18 cellular contexts compared by ENCODE assay signal in the genomic region with DNA sequence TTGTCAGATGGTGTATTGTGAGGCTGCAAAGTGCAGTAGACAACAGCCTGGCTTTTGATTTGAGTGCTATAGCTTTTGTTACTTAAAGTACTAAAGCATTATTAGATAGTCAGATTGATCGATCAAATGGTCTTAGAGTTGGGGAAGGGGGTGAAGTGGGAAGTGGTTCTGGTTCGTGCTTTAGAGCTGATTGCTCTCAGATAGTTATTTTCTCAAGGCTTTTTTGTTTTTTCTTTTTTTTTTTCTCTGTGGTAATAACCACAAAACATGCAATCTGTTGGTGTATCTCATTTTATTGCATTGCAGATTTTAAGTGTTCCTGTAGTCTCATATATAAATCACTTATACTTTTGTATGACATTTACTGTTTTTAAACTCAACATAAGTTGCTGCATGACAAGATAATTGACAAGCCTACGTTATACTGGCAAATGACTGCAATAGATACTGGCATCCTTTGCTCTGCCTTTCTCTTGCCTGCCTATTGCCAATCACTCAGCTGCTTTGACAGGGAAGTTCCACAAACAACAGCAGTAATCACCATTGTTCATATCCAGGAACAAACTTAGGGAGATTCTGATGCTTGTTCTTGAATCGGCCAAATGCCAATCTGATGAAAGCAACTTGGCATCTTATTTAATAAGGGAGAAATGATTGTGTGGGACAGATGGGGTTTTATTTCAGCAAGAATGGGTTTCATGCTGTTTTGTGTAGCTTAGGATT.
DNase-seq lines count a peak whose midpoint lies in the region; ATAC-seq, FAIRE-seq and TF ChIP-seq lines count a peak whose summit lies in the region.
"Had no signal": no experiment of that assay in that cellular context is flagged by ENCODE, and none has a peak within 500 bp of the region (broad histone marks: within the 10 kb centered on the region; RNA-seq: fewer than 3 reads in every experiment).

No MANE protein-coding gene starts in this region.

- ATAC-seq in activated CD8-positive, alpha-beta memory T cell treated with anti-CD3 and anti-CD28 coated beads, Interleukin-2, amount 10 ng/mL, durations not matched to agents 7 days and 5 days, result no peak
- no peak for ATAC-seq in body of pancreas
- ATAC-seq: activated CD8-positive, alpha-beta T cell treated with anti-CD3 and anti-CD28 coated beads, Interleukin-2, amount 10 ng/mL, durations not matched to agents 7 days and 5 days; left cardiac atrium had no signal

- TF ChIP-seq POLR2A in body of pancreas (IDR thresholded peaks at IDR 0.05), result no peak

- H3K4me3 Mint-ChIP-seq in activated CD8-positive, alpha-beta memory T cell treated with anti-CD3 and anti-CD28 coated beads, Interleukin-2, amount 10 ng/mL, durations not matched to agents 7 days and 5 days, result no peak overlapping the region
- no peak overlapping the region for H3K4me3 Mint-ChIP-seq in HFFc6
- H3K4me3 Mint-ChIP-seq: activated CD8-positive, alpha-beta T cell treated with anti-CD3 and anti-CD28 coated beads, Interleukin-2, amount 10 ng/mL, durations not matched to agents 7 days and 5 days; IgD-negative memory B cell had no signal

- no peaks in the 10 kb centered on the region for H3K9me3 ChIP-seq in body of pancreas
- H3K9me3 ChIP-seq: sigmoid colon had no signal

- peaks cover 15% of the 10 kb centered on the region for H3K4me1 Mint-ChIP-seq in activated CD8-positive, alpha-beta memory T cell treated with anti-CD3 and anti-CD28 coated beads, Interleukin-2, amount 10 ng/mL, durations not matched to agents 7 days and 5 days
- H3K4me1 Mint-ChIP-seq in HFFc6 (ENCODE audit: low read depth), result no peaks in the 10 kb centered on the region
- H3K4me1 Mint-ChIP-seq: IgD-negative memory B cell had no signal

- intact Hi-C loops in body of pancreas (cut with DNase I), result no loop called here

- H3K36me3 ChIP-seq in bronchial epithelial cell (ENCODE audit: control insufficient read depth, insufficient read depth, low read length) (no peaks in the 10 kb centered on the region), body of pancreas (replicated peaks in 1 of 2; ENCODE audit: insufficient read depth in 1 of 2, low read depth in 2 of 2) (no peaks in the 10 kb centered on the region)
- H3K36me3 ChIP-seq: sigmoid colon had no signal

- TF ChIP-seq CTCF in bronchial epithelial cell (IDR thresholded peaks at IDR 0.05; ENCODE audit: insufficient read depth, low read length, severe bottlenecking) (no peak), HFFc6 (IDR thresholded peaks at IDR 0.05) (no peak), body of pancreas (IDR thresholded peaks at IDR 0.05) (no peak)

- peak overlapping the region; percentile 58 for H3K27ac Mint-ChIP-seq in activated CD8-positive, alpha-beta memory T cell treated with anti-CD3 and anti-CD28 coated beads, Interleukin-2, amount 10 ng/mL, durations not matched to agents 7 days and 5 days
- H3K27ac Mint-ChIP-seq in HFFc6, result no peak overlapping the region
- H3K27ac Mint-ChIP-seq: activated CD8-positive, alpha-beta T cell treated with anti-CD3 and anti-CD28 coated beads, Interleukin-2, amount 10 ng/mL, durations not matched to agents 7 days and 5 days; IgD-negative memory B cell had no signal

- H3K4me1 ChIP-seq in body of pancreas, result no peaks in the 10 kb centered on the region
- H3K4me1 ChIP-seq: sigmoid colon had no signal

- peaks cover 2% of the 10 kb centered on the region for H3K9me3 Mint-ChIP-seq in activated CD8-positive, alpha-beta memory T cell treated with anti-CD3 and anti-CD28 coated beads, Interleukin-2, amount 10 ng/mL, durations not matched to agents 7 days and 5 days (ENCODE audit: low read depth)
- H3K9me3 Mint-ChIP-seq in HFFc6, result no peaks in the 10 kb centered on the region
- H3K9me3 Mint-ChIP-seq: IgD-negative memory B cell had no signal

- DNase-seq in activated CD8-positive, alpha-beta memory T cell treated with anti-CD3 and anti-CD28 coated beads, Interleukin-2, amount 10 ng/mL, durations not matched to agents 7 days and 5 days, result no peak
- no peak for DNase-seq in activated CD8-positive, alpha-beta memory T cell treated with anti-CD3 and anti-CD28 coated beads, Interleukin-2, amount 50 U/mL, for 48 hours
- DNase-seq in NCI-H1694 treated with DMSO at 0.1 percent for 48 hours (lab: John Stamatoyannopoulos, UW) (peak; percentile 69), bronchial epithelial cell (ENCODE audit: low read depth) (peak; percentile 13), HFFc6 (no peak), GF-D8 (lab: John Stamatoyannopoulos, UW) (no peak), body of pancreas (no peak), NCI-H1436 treated with DMSO at 0.1 percent for 48 hours (lab: John Stamatoyannopoulos, UW) (no peak)
- DNase-seq: activated CD8-positive, alpha-beta T cell treated with anti-CD3 and anti-CD28 coated beads, Interleukin-2, amount 10 ng/mL, durations not matched to agents 7 days and 5 days; amniotic stem cell; Calu3; left cardiac atrium; NCI-H524 treated with DMSO at 0.1 percent for 48 hours; sigmoid colon; substantia nigra had no signal

- H3K27me3 Mint-ChIP-seq in activated CD8-positive, alpha-beta memory T cell treated with anti-CD3 and anti-CD28 coated beads, Interleukin-2, amount 10 ng/mL, durations not matched to agents 7 days and 5 days, result no peaks in the 10 kb centered on the region
- H3K27me3 Mint-ChIP-seq in HFFc6 (ENCODE audit: insufficient read depth), result no peaks in the 10 kb centered on the region
- H3K27me3 Mint-ChIP-seq: IgD-negative memory B cell had no signal

- WGBS in body of pancreas, 2 donors, result 69 to 82% methylated on average over 4 of the region's 4 CpGs

- no peaks in the 10 kb centered on the region for H3K36me3 Mint-ChIP-seq in activated CD8-positive, alpha-beta memory T cell treated with anti-CD3 and anti-CD28 coated beads, Interleukin-2, amount 10 ng/mL, durations not matched to agents 7 days and 5 days
- no peaks in the 10 kb centered on the region for H3K36me3 Mint-ChIP-seq in HFFc6 (ENCODE audit: low read depth)
- H3K36me3 Mint-ChIP-seq: IgD-negative memory B cell had no signal

- H3K27me3 ChIP-seq in bronchial epithelial cell (ENCODE audit: control insufficient read depth, insufficient read depth, low read length), result no peaks in the 10 kb centered on the region
- H3K27me3 ChIP-seq in body of pancreas, result no peaks in the 10 kb centered on the region
- H3K27me3 ChIP-seq: sigmoid colon had no signal

- FAIRE-seq in bronchial epithelial cell (lab: Jason Lieb, UNC), result no peak
- FAIRE-seq: frontal cortex had no signal

- CTCF ChIA-PET in activated CD8-positive, alpha-beta memory T cell treated with anti-CD3 and anti-CD28 coated beads, Interleukin-2, amount 10 ng/mL, durations not matched to agents 7 days and 5 days (lab: Charles Lee), result interaction anchor here (1.4 kb wide), 1 partner anchor 10 kb away, joined by 3 read pairs; no protein-coding TSS in a partner anchor

- H3K4me3 ChIP-seq in bronchial epithelial cell (ENCODE audit: low read depth, low read length) (no peak overlapping the region), body of pancreas (no peak overlapping the region)
- H3K4me3 ChIP-seq: sigmoid colon, SK-N-MC had no signal

- H3K27ac ChIP-seq in body of pancreas, result no peak overlapping the region
- H3K27ac ChIP-seq: sigmoid colon, SK-N-MC had no signal

Comparison
In these comparisons a context has a peak if more than half of its experiments do, and no peak if none do; other contexts are left out.
1. DNase-seq: peak in NCI-H1694 treated with DMSO at 0.1 percent for 48 hours (single experiment) and bronchial epithelial cell (single experiment); none in activated CD8-positive, alpha-beta memory T cell treated with anti-CD3 and anti-CD28 coated beads, Interleukin-2, amount 10 ng/mL, durations not matched to agents 7 days and 5 days (single experiment), activated CD8-positive, alpha-beta memory T cell treated with anti-CD3 and anti-CD28 coated beads, Interleukin-2, amount 50 U/mL, for 48 hours (single experiment), HFFc6 (single experiment), GF-D8 (single experiment), body of pancreas (0 of 4) and NCI-H1436 treated with DMSO at 0.1 percent for 48 hours (single experiment).